In genomic region chr11:89491141-89491690, GRCh38 we compare ENCODE assay signal across 10 cellular contexts. TPM values are rescaled to one million over a fixed set of nuclear protein-coding genes. Genes with fewer than 3 reads are reported as not detected.
DNase-seq lines count a peak whose midpoint lies in the region; TF ChIP-seq lines count a peak whose summit lies in the region.
"Had no signal": no experiment of that assay in that cellular context is flagged by ENCODE, and none has a peak within 500 bp of the region (broad histone marks: within the 10 kb centered on the region; RNA-seq: fewer than 3 reads in every experiment).

Gene NOX4 (minus strand): TSS chr11:89491375. CDS start chr11:89491246, 129 bp downstream.

- TF ChIP-seq POLR2A in uterus (IDR thresholded peaks at IDR 0.05), result no peak

- no peak within 1 kb of the TSS for H3K27ac ChIP-seq in mucosa of rectum (ENCODE audit: low read depth in 2 of 2, low read length in 2 of 2)
- peak within 1 kb of the TSS; percentile 85 to 92 for H3K27ac ChIP-seq in uterus

- H3K4me3 ChIP-seq in foreskin fibroblast (ENCODE audit: low read depth in 1 of 2, low read length in 2 of 2) (peak within 1 kb of the TSS; percentile 50 to 57), mucosa of rectum (ENCODE audit: low read length in 2 of 2) (peak within 1 kb of the TSS; percentile 20 to 52), uterus (peak within 1 kb of the TSS; percentile 42 to 53)

- no peak for TF ChIP-seq CTCF in foreskin fibroblast (IDR thresholded peaks at IDR 0.05; ENCODE audit: low read depth, low read length)
- no peak for TF ChIP-seq CTCF in uterus (IDR thresholded peaks at IDR 0.05)

- H3K27me3 ChIP-seq in mucosa of rectum (ENCODE audit: control insufficient read depth in 2 of 2, insufficient read depth in 2 of 2, low read length in 2 of 2) (peaks cover 2 to 14% of the 10 kb centered on the region in 2 donors), uterus (no peaks in the 10 kb centered on the region)

- H3K4me1 ChIP-seq in mucosa of rectum (ENCODE audit: control insufficient read depth in 2 of 2, insufficient read depth in 2 of 2, low read length in 2 of 2) (no peaks in the 10 kb centered on the region), uterus (no peaks in the 10 kb centered on the region)

- H3K9me3 ChIP-seq in mucosa of rectum (ENCODE audit: control insufficient read depth in 2 of 2, low read length in 2 of 2) (no peaks in the 10 kb centered on the region), uterus (no peaks in the 10 kb centered on the region)

- DNase-seq in activated gamma-delta T cell (lab: John Stamatoyannopoulos, UW) (peak; percentile 4), activated gamma-delta T cell treated with Interleukin-2 at 50 U/mL for 16 hours (no peak), foreskin fibroblast (peak; percentile 58 to 71), uterus (peak; percentile 39 to 54), NCI-H2196 (lab: John Stamatoyannopoulos, UW; ENCODE audit: unreplicated experiment) (no peak), dedifferentiated amniotic fluid mesenchymal stem cell (ENCODE audit: extremely low spot score) (no peak), DMS79 treated with DMSO at 0.1 percent for 48 hours (lab: John Stamatoyannopoulos, UW) (no peak)
- DNase-seq: activated CD4-positive, alpha-beta T cell treated with anti-CD3 and anti-CD28 coated beads for 1 hour had no signal

- H3K36me3 ChIP-seq in mucosa of rectum (ENCODE audit: control insufficient read depth in 2 of 2, insufficient read depth in 2 of 2, low read length in 2 of 2) (no peaks in the 10 kb centered on the region), uterus (no peaks in the 10 kb centered on the region)

- H3K9ac ChIP-seq in mucosa of rectum (ENCODE audit: low read depth in 1 of 2, low read length in 2 of 2), result no peak within 1 kb of the TSS

- intact Hi-C loops in uterus (cut with DNase I; ENCODE audit: low total_unique reads), result no loop called here

RNA-seq across cellular contexts. Expression of gene NOX4, which starts in this region (rescaled TPM):
- 10 to 100 TPM; 12.3 to 58.4 (median 27.9) TPM for total RNA-seq in uterus
- total RNA-seq: B cell had no signal

Comparison
In these comparisons a context has a peak if more than half of its experiments do, and no peak if none do; other contexts are left out.
1. DNase-seq: peak in activated gamma-delta T cell (single experiment), foreskin fibroblast (2 of 2) and uterus (2 of 2); none in activated gamma-delta T cell treated with Interleukin-2 at 50 U/mL for 16 hours (single experiment), NCI-H2196 (single experiment), dedifferentiated amniotic fluid mesenchymal stem cell (single experiment) and DMS79 treated with DMSO at 0.1 percent for 48 hours (single experiment).
2. H3K27ac ChIP-seq: peak in uterus (2 of 2); none in mucosa of rectum (0 of 2).
3. Peak in every context shown above with its lines, with median percentiles within 50 percentile points of each other: H3K4me3 ChIP-seq.